19 cellular contexts compared by ENCODE assay signal in the genomic region with DNA sequence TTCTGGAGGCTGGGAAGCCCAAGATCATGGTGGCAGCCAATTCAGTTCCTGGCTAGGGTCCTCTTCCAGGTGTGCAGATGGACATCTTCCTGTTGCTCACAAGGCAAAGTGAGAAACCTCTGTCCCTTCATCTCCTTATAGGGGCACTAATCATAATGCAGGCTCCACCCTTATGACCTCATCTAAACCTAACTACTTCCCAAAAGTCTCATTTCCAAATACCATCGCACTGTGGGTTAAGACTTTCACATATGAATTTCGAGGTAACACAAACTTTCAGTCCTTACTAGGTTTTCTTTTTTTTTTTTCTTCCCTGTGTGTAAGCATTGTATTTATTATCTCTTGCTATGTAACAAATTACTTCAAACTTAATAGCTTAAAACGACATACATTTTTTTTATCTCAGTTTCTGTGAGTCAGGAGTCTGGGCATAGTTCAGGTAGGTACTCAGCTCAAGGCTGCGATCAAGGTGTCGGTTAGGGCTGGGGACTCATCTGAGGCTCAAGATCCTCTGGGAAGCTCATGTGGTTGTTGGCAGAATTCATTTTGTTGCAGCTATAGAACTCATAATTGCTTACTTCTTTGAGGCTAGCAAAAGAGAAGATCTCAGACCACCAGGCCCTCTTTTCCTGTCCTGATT.
DNase-seq lines count a peak whose midpoint lies in the region; ATAC-seq and TF ChIP-seq lines count a peak whose summit lies in the region.
"Had no signal": no experiment of that assay in that cellular context is flagged by ENCODE, and none has a peak within 500 bp of the region (broad histone marks: within the 10 kb centered on the region; RNA-seq: fewer than 3 reads in every experiment).

No MANE protein-coding gene starts in this region.

- peaks cover 9% of the 10 kb centered on the region in 2 donors for H3K4me1 ChIP-seq in naive thymus-derived CD4-positive, alpha-beta T cell (ENCODE audit: control insufficient read depth in 2 of 2, insufficient read depth in 2 of 2, low read length in 2 of 2)
- no peaks in the 10 kb centered on the region for H3K4me1 ChIP-seq in thyroid gland
- H3K4me1 ChIP-seq: adrenal gland had no signal

- peaks cover 4% of the 10 kb centered on the region for H3K36me3 Mint-ChIP-seq in T-helper 1 cell treated with Interleukin-12 subunit alpha and Interleukin-12 subunit beta and Interleukin-4 antibody, amounts not matched to agents 30 μg/mL and 1 μg/mL, for 36 hours (ENCODE audit: low read depth)
- H3K36me3 Mint-ChIP-seq in IgD-negative memory B cell (no peaks in the 10 kb centered on the region), activated B cell treated with CpG ODN at 0.5 μM for 24 hours (ENCODE audit: low read depth) (no peaks in the 10 kb centered on the region), mesothelial cell of epicardium (peaks cover 63% of the 10 kb centered on the region)
- peaks cover 0 to 6% (median 0%) of the 10 kb centered on the region in 5 donors for H3K36me3 Mint-ChIP-seq in naive thymus-derived CD4-positive, alpha-beta T cell

- intact Hi-C loops in activated B cell treated with CpG ODN at 0.5 μM for 24 hours (cut with micrococcal nuclease) (loop anchor here (10.0 kb wide), 2 partner anchors 666 to 914 kb away; partner anchors contain the start of genes ENOX2 and MBNL3), thyroid gland (cut with DNase I) (no loop called here)
- intact Hi-C loops in naive thymus-derived CD4-positive, alpha-beta T cell (cut with micrococcal nuclease), result loop anchor here (10.0 kb wide), 2 partner anchors 1036 to 1734 kb away; no protein-coding TSS in a partner anchor

- peaks cover 33% of the 10 kb centered on the region for H3K4me1 Mint-ChIP-seq in T-helper 1 cell treated with Interleukin-12 subunit alpha and Interleukin-12 subunit beta and Interleukin-4 antibody, amounts not matched to agents 30 μg/mL and 1 μg/mL, for 36 hours (ENCODE audit: low read depth)
- H3K4me1 Mint-ChIP-seq in IgD-negative memory B cell, result peaks cover 14 to 35% (median 23%) of the 10 kb centered on the region in 3 donors
- H3K4me1 Mint-ChIP-seq in activated B cell treated with CpG ODN at 0.5 μM for 24 hours, result peaks cover 24% of the 10 kb centered on the region
- peaks cover 2 to 44% (median 20%) of the 10 kb centered on the region in 7 donors for H3K4me1 Mint-ChIP-seq in naive thymus-derived CD4-positive, alpha-beta T cell
- H3K4me1 Mint-ChIP-seq in mesothelial cell of epicardium, result no peaks in the 10 kb centered on the region
- H3K4me1 Mint-ChIP-seq: WTC11 had no signal

- no peaks in the 10 kb centered on the region for H3K27me3 ChIP-seq in naive thymus-derived CD4-positive, alpha-beta T cell (ENCODE audit: control insufficient read depth in 2 of 2, insufficient read depth in 2 of 2, low read length in 2 of 2)
- no peaks in the 10 kb centered on the region for H3K27me3 ChIP-seq in thyroid gland
- H3K27me3 ChIP-seq: adrenal gland, esophagus squamous epithelium had no signal

- no peak overlapping the region for H3K4me3 ChIP-seq in naive thymus-derived CD4-positive, alpha-beta T cell (ENCODE audit: low read length)
- H3K4me3 ChIP-seq in thyroid gland (replicated peaks in 1 of 3), result no peak overlapping the region
- H3K4me3 ChIP-seq: adrenal gland, esophagus squamous epithelium had no signal

- no peaks in the 10 kb centered on the region for H3K9me3 ChIP-seq in naive thymus-derived CD4-positive, alpha-beta T cell (ENCODE audit: control insufficient read depth in 2 of 3, low read length in 3 of 3)
- no peaks in the 10 kb centered on the region for H3K9me3 ChIP-seq in thyroid gland
- H3K9me3 ChIP-seq: adrenal gland, esophagus squamous epithelium had no signal

- CTCF ChIA-PET in activated B cell treated with CpG ODN at 0.5 μM for 24 hours (lab: Charles Lee), result no interaction called here
- CTCF ChIA-PET in naive thymus-derived CD4-positive, alpha-beta T cell (lab: Charles Lee), result no interaction called here

- DNase-seq in T-helper 1 cell, result no peak
- no peak for DNase-seq in activated B cell treated with CpG ODN at 0.5 μM for 24 hours
- DNase-seq in naive thymus-derived CD4-positive, alpha-beta T cell, result no peak
- no peak for DNase-seq in Kasumi-1 (lab: John Stamatoyannopoulos, UW)
- no peak for DNase-seq in thyroid gland
- DNase-seq in mesothelial cell of epicardium (ENCODE audit: low spot score in 2 of 2, unreplicated experiment in 2 of 2), result no peak
- DNase-seq: adrenal gland; DMS79; effector CD4-positive, alpha-beta T cell; esophagus squamous epithelium; left ventricle myocardium superior; NCI-H1048; NCI-H82; stimulated activated CD4-positive, alpha-beta T cell treated with anti-CD3 and anti-CD28 coated beads, Interleukin-4, amount 100 ng/mL, for 1 hour; SW 1271 had no signal

- H3K4me3 Mint-ChIP-seq in T-helper 1 cell treated with Interleukin-12 subunit alpha and Interleukin-12 subunit beta and Interleukin-4 antibody, amounts not matched to agents 30 μg/mL and 1 μg/mL, for 36 hours, result no peak overlapping the region
- H3K4me3 Mint-ChIP-seq in IgD-negative memory B cell (peak overlapping the region in 2 of 4 donors; percentile 72 to 74), activated B cell treated with CpG ODN at 0.5 μM for 24 hours (no peak overlapping the region), mesothelial cell of epicardium (no peak overlapping the region)
- peak overlapping the region in 7 of 10 donors; percentile 12 to 89 (median 63) for H3K4me3 Mint-ChIP-seq in naive thymus-derived CD4-positive, alpha-beta T cell
- H3K4me3 Mint-ChIP-seq: WTC11 had no signal

- H3K36me3 ChIP-seq in naive thymus-derived CD4-positive, alpha-beta T cell (ENCODE audit: control insufficient read depth in 2 of 3, insufficient read depth in 3 of 3, low read length in 3 of 3), result no peaks in the 10 kb centered on the region
- no peaks in the 10 kb centered on the region for H3K36me3 ChIP-seq in thyroid gland
- H3K36me3 ChIP-seq: adrenal gland, esophagus squamous epithelium had no signal

- WGBS in thyroid gland, 2 donors, result 94 to 95% methylated on average over 5 of the region's 5 CpGs

- no peak for TF ChIP-seq POLR2A in thyroid gland (IDR thresholded peaks at IDR 0.05)

- H3K27ac Mint-ChIP-seq in T-helper 1 cell treated with Interleukin-12 subunit alpha and Interleukin-12 subunit beta and Interleukin-4 antibody, amounts not matched to agents 30 μg/mL and 1 μg/mL, for 36 hours, result peak overlapping the region; percentile 65
- peak overlapping the region in 2 of 3 donors; percentile 63 to 97 for H3K27ac Mint-ChIP-seq in IgD-negative memory B cell
- peak overlapping the region; percentile 46 for H3K27ac Mint-ChIP-seq in activated B cell treated with CpG ODN at 0.5 μM for 24 hours
- H3K27ac Mint-ChIP-seq in naive thymus-derived CD4-positive, alpha-beta T cell, result peak overlapping the region in 7 of 9 donors; percentile 6 to 92 (median 58)
- H3K27ac Mint-ChIP-seq in mesothelial cell of epicardium, result no peak overlapping the region
- H3K27ac Mint-ChIP-seq: WTC11 had no signal

- H3K27ac ChIP-seq in naive thymus-derived CD4-positive, alpha-beta T cell (ENCODE audit: low read depth, low read length), result no peak overlapping the region
- H3K27ac ChIP-seq in thyroid gland, result no peak overlapping the region
- H3K27ac ChIP-seq: adrenal gland, C4-2B, esophagus squamous epithelium had no signal

- POLR2A ChIA-PET in activated B cell treated with CpG ODN at 0.5 μM for 24 hours (lab: Charles Lee), result interaction anchor here (0.6 to 0.7 kb wide), 2 partner anchors 23 to 643 kb away, joined by 3 read pairs; no protein-coding TSS in a partner anchor
- POLR2A ChIA-PET in naive thymus-derived CD4-positive, alpha-beta T cell (lab: Charles Lee), result interaction anchor here (0.7 kb wide), 1 partner anchor 14 kb away, joined by 3 read pairs; no protein-coding TSS in a partner anchor

- no peak for ATAC-seq in activated B cell treated with CpG ODN at 0.5 μM for 24 hours (ENCODE audit: low read depth)
- no peak for ATAC-seq in naive thymus-derived CD4-positive, alpha-beta T cell
- ATAC-seq: left ventricle myocardium superior, WTC11 had no signal

- H3K27me3 Mint-ChIP-seq in T-helper 1 cell treated with Interleukin-12 subunit alpha and Interleukin-12 subunit beta and Interleukin-4 antibody, amounts not matched to agents 30 μg/mL and 1 μg/mL, for 36 hours (ENCODE audit: low read depth), result no peaks in the 10 kb centered on the region
- H3K27me3 Mint-ChIP-seq in IgD-negative memory B cell, result no peaks in the 10 kb centered on the region
- no peaks in the 10 kb centered on the region for H3K27me3 Mint-ChIP-seq in activated B cell treated with CpG ODN at 0.5 μM for 24 hours
- H3K27me3 Mint-ChIP-seq in naive thymus-derived CD4-positive, alpha-beta T cell, result no peaks in the 10 kb centered on the region
- no peaks in the 10 kb centered on the region for H3K27me3 Mint-ChIP-seq in mesothelial cell of epicardium (ENCODE audit: low read depth)

- TF ChIP-seq CTCF in activated B cell treated with CpG ODN at 0.5 μM for 24 hours (IDR thresholded peaks at IDR 0.05) (no peak), thyroid gland (IDR thresholded peaks at IDR 0.05) (no peak), mesothelial cell of epicardium (IDR thresholded peaks at IDR 0.05; ENCODE audit: unreplicated experiment) (no peak)

- no peaks in the 10 kb centered on the region for H3K9me3 Mint-ChIP-seq in T-helper 1 cell treated with Interleukin-12 subunit alpha and Interleukin-12 subunit beta and Interleukin-4 antibody, amounts not matched to agents 30 μg/mL and 1 μg/mL, for 36 hours
- H3K9me3 Mint-ChIP-seq in IgD-negative memory B cell, result no peaks in the 10 kb centered on the region
- no peaks in the 10 kb centered on the region for H3K9me3 Mint-ChIP-seq in activated B cell treated with CpG ODN at 0.5 μM for 24 hours
- H3K9me3 Mint-ChIP-seq in naive thymus-derived CD4-positive, alpha-beta T cell, result peaks cover 0 to 2% (median 0%) of the 10 kb centered on the region in 11 donors
- H3K9me3 Mint-ChIP-seq in mesothelial cell of epicardium, result peaks cover 42% of the 10 kb centered on the region

Comparison
In these comparisons a context has a peak if more than half of its experiments do, and no peak if none do; other contexts are left out.
1. H3K4me3 Mint-ChIP-seq: peak in naive thymus-derived CD4-positive, alpha-beta T cell (7 of 10); none in T-helper 1 cell treated with Interleukin-12 subunit alpha and Interleukin-12 subunit beta and Interleukin-4 antibody, amounts not matched to agents 30 μg/mL and 1 μg/mL, for 36 hours (single experiment), activated B cell treated with CpG ODN at 0.5 μM for 24 hours (single experiment) and mesothelial cell of epicardium (single experiment).